In the genomic region with DNA sequence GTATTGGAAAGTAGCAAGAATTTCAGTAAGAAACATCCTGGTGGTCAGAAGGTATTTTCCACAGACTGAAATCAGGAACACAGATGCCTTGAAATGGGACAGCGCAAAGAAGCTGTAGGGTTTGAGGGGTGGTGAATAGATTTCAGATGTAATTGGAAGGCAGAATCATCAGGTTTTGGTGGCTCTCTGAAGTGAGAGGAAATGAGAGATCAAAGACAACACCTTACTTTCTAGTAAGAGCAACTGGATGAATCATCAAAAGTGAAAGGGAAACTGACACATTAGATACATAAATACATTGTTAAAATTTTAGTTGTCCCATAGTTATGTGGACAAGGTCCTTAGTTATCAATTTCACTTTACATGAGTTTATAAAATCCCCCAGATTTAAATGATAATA, we compare ENCODE assay signal across 13 cellular contexts.
DNase-seq lines count a peak whose midpoint lies in the region; ATAC-seq, FAIRE-seq and TF ChIP-seq lines count a peak whose summit lies in the region.
"Had no signal": no experiment of that assay in that cellular context is flagged by ENCODE, and none has a peak within 500 bp of the region (broad histone marks: within the 10 kb centered on the region; RNA-seq: fewer than 3 reads in every experiment).

No MANE protein-coding gene starts in this region.

- CTCF ChIA-PET in HEK293T (lab: Yijun Ruan, JAX), result no interaction called here

- H3K27me3 Mint-ChIP-seq in activated naive CD8-positive, alpha-beta T cell treated with anti-CD3 and anti-CD28 coated beads, Interleukin-2, amount 10 ng/mL, durations not matched to agents 7 days and 5 days, result peaks cover 3% of the 10 kb centered on the region
- H3K27me3 Mint-ChIP-seq in activated naive CD8-positive, alpha-beta T cell treated with anti-CD3 and anti-CD28 coated beads for 36 hours, result no peaks in the 10 kb centered on the region
- H3K27me3 Mint-ChIP-seq in stimulated activated naive CD8-positive, alpha-beta T cell treated with anti-CD3 and anti-CD28 coated beads, Interleukin-15, amount 100 ng/mL, for 72 hours, result peaks cover 8% of the 10 kb centered on the region

- ATAC-seq in activated naive CD8-positive, alpha-beta T cell treated with anti-CD3 and anti-CD28 coated beads, Interleukin-2, amount 10 ng/mL, durations not matched to agents 7 days and 5 days (ENCODE audit: low read depth), result peak; percentile 95
- peak; percentile 91 for ATAC-seq in GM21825 (IDR thresholded peaks at IDR 0.05; ENCODE audit: unreplicated experiment)
- ATAC-seq in HG03378 (IDR thresholded peaks at IDR 0.05; ENCODE audit: unreplicated experiment), result peak; percentile 96
- ATAC-seq in stimulated activated naive CD8-positive, alpha-beta T cell treated with anti-CD3 and anti-CD28 coated beads, Interleukin-15, amount 100 ng/mL, for 72 hours, result peak; percentile 88
- no peak for ATAC-seq in omental fat pad (ENCODE audit: low FRiP score)

- H3K4me3 Mint-ChIP-seq in activated naive CD8-positive, alpha-beta T cell treated with anti-CD3 and anti-CD28 coated beads, Interleukin-2, amount 10 ng/mL, durations not matched to agents 7 days and 5 days, result peak overlapping the region; percentile 41
- H3K4me3 Mint-ChIP-seq in activated naive CD8-positive, alpha-beta T cell treated with anti-CD3 and anti-CD28 coated beads for 36 hours, result no peak overlapping the region
- H3K4me3 Mint-ChIP-seq in stimulated activated naive CD8-positive, alpha-beta T cell treated with anti-CD3 and anti-CD28 coated beads, Interleukin-15, amount 100 ng/mL, for 72 hours, result no peak overlapping the region

- peak overlapping the region; percentile 71 for H3K27ac Mint-ChIP-seq in activated naive CD8-positive, alpha-beta T cell treated with anti-CD3 and anti-CD28 coated beads, Interleukin-2, amount 10 ng/mL, durations not matched to agents 7 days and 5 days
- H3K27ac Mint-ChIP-seq in activated naive CD8-positive, alpha-beta T cell treated with anti-CD3 and anti-CD28 coated beads for 36 hours, result no peak overlapping the region
- no peak overlapping the region for H3K27ac Mint-ChIP-seq in stimulated activated naive CD8-positive, alpha-beta T cell treated with anti-CD3 and anti-CD28 coated beads, Interleukin-15, amount 100 ng/mL, for 72 hours

- H3K4me1 Mint-ChIP-seq in activated naive CD8-positive, alpha-beta T cell treated with anti-CD3 and anti-CD28 coated beads, Interleukin-2, amount 10 ng/mL, durations not matched to agents 7 days and 5 days, result peaks cover 14% of the 10 kb centered on the region
- peaks cover 10% of the 10 kb centered on the region for H3K4me1 Mint-ChIP-seq in activated naive CD8-positive, alpha-beta T cell treated with anti-CD3 and anti-CD28 coated beads for 36 hours
- H3K4me1 Mint-ChIP-seq in stimulated activated naive CD8-positive, alpha-beta T cell treated with anti-CD3 and anti-CD28 coated beads, Interleukin-15, amount 100 ng/mL, for 72 hours, result peaks cover 16% of the 10 kb centered on the region

- no peak for TF ChIP-seq CTCF in omental fat pad (IDR thresholded peaks at IDR 0.05)

- H3K9me3 Mint-ChIP-seq in activated naive CD8-positive, alpha-beta T cell treated with anti-CD3 and anti-CD28 coated beads, Interleukin-2, amount 10 ng/mL, durations not matched to agents 7 days and 5 days, result no peaks in the 10 kb centered on the region
- peaks cover 2% of the 10 kb centered on the region for H3K9me3 Mint-ChIP-seq in activated naive CD8-positive, alpha-beta T cell treated with anti-CD3 and anti-CD28 coated beads for 36 hours
- no peaks in the 10 kb centered on the region for H3K9me3 Mint-ChIP-seq in stimulated activated naive CD8-positive, alpha-beta T cell treated with anti-CD3 and anti-CD28 coated beads, Interleukin-15, amount 100 ng/mL, for 72 hours

- no peak for DNase-seq in activated naive CD8-positive, alpha-beta T cell treated with anti-CD3 and anti-CD28 coated beads, Interleukin-2, amount 10 ng/mL, durations not matched to agents 7 days and 5 days
- DNase-seq in activated naive CD8-positive, alpha-beta T cell treated with anti-CD3 and anti-CD28 coated beads for 36 hours, result no peak
- DNase-seq in stimulated activated naive CD8-positive, alpha-beta T cell treated with anti-CD3 and anti-CD28 coated beads, Interleukin-15, amount 100 ng/mL, for 72 hours, result no peak
- no peak for DNase-seq in omental fat pad (ENCODE audit: low spot score)
- no peak for DNase-seq in frontal cortex (ENCODE audit: low spot score in 2 of 2)
- DNase-seq in HEK293T (ENCODE audit: extremely low spot score), result no peak
- DNase-seq: cerebellar nuclear complex; NCI-H1048; SHP77; stimulated activated CD4-positive, alpha-beta T cell treated with anti-CD3 and anti-CD28 coated beads, Interleukin-4, amount 100 ng/mL, for 1 hour had no signal

- no peak for FAIRE-seq in frontal cortex (lab: Jason Lieb, UNC)
- FAIRE-seq: urothelium cell line had no signal

- POLR2A ChIA-PET in activated naive CD8-positive, alpha-beta T cell treated with anti-CD3 and anti-CD28 coated beads, Interleukin-2, amount 10 ng/mL, durations not matched to agents 7 days and 5 days (lab: Charles Lee), result no interaction called here
- POLR2A ChIA-PET in HEK293T (lab: Yijun Ruan, JAX), result no interaction called here

- H3K36me3 Mint-ChIP-seq in activated naive CD8-positive, alpha-beta T cell treated with anti-CD3 and anti-CD28 coated beads, Interleukin-2, amount 10 ng/mL, durations not matched to agents 7 days and 5 days, result peaks cover 2% of the 10 kb centered on the region
- H3K36me3 Mint-ChIP-seq in activated naive CD8-positive, alpha-beta T cell treated with anti-CD3 and anti-CD28 coated beads for 36 hours, result no peaks in the 10 kb centered on the region

TF ChIP-seq in HEK293T, 16 proteins besides CTCF, POLR2A, EP300 and RAD21:
- TF ChIP-seq CTBP1 (IDR thresholded peaks at IDR 0.05; ENCODE audit: borderline replicate concordance) (no peak), HDGF (IDR thresholded peaks at IDR 0.05; ENCODE audit: borderline replicate concordance) (no peak), ARNT (IDR thresholded peaks at IDR 0.05) (no peak), BHLHE40 (IDR thresholded peaks at IDR 0.05; ENCODE audit: borderline replicate concordance) (no peak), ELF4 (IDR thresholded peaks at IDR 0.05) (no peak), SUZ12 (IDR thresholded peaks at IDR 0.05) (no peak), L3MBTL2 (conservative IDR thresholded peaks at IDR 0.05) (no peak), TARDBP (IDR thresholded peaks at IDR 0.05) (no peak), ZNF384 (IDR thresholded peaks at IDR 0.05) (no peak), LEF1 (IDR thresholded peaks at IDR 0.05; ENCODE audit: borderline replicate concordance) (no peak), SP1 (IDR thresholded peaks at IDR 0.05) (no peak), FOXK2 (IDR thresholded peaks at IDR 0.05) (no peak), FOXM1 (IDR thresholded peaks at IDR 0.05; ENCODE audit: borderline replicate concordance) (no peak), FOXA1 (IDR thresholded peaks at IDR 0.05) (no peak), NFRKB (IDR thresholded peaks at IDR 0.05) (no peak)
- TF ChIP-seq, protein P1, sequence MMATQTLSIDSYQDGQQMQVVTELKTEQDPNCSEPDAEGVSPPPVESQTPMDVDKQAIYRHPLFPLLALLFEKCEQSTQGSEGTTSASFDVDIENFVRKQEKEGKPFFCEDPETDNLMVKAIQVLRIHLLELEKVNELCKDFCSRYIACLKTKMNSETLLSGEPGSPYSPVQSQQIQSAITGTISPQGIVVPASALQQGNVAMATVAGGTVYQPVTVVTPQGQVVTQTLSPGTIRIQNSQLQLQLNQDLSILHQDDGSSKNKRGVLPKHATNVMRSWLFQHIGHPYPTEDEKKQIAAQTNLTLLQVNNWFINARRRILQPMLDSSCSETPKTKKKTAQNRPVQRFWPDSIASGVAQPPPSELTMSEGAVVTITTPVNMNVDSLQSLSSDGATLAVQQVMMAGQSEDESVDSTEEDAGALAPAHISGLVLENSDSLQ (IDR thresholded peaks at IDR 0.05), result no peak
TF ChIP-seq in HEK293T: peak in this region for 0.
